8 cellular contexts compared by ENCODE assay signal in genomic region chr5:156914371-156914737, GRCh38. TPM values are rescaled to one million over a fixed set of nuclear protein-coding genes. Genes with fewer than 3 reads are reported as not detected.
DNase-seq lines count a peak whose midpoint lies in the region; ATAC-seq and TF ChIP-seq lines count a peak whose summit lies in the region.

No MANE protein-coding gene starts in this region.

- H2AFZ ChIP-seq in neural progenitor cell (replicated peaks) = peak overlapping the region; percentile 85

- ATAC-seq in activated CD8-positive, alpha-beta memory T cell treated with anti-CD3 and anti-CD28 coated beads, Interleukin-2, amount 10 ng/mL, durations not matched to agents 7 days and 5 days = peak; percentile 38
- peak; percentile 18 for ATAC-seq in HG02623 (IDR thresholded peaks at IDR 0.05; ENCODE audit: unreplicated experiment)

- peak overlapping the region; percentile 97 for H3K27ac Mint-ChIP-seq in activated CD8-positive, alpha-beta memory T cell treated with anti-CD3 and anti-CD28 coated beads, Interleukin-2, amount 10 ng/mL, durations not matched to agents 7 days and 5 days
- H3K27ac Mint-ChIP-seq in neural progenitor cell = no peak overlapping the region

- H3F3A ChIP-seq in neural progenitor cell (ENCODE audit: low read depth) = peaks cover 14% of the 10 kb centered on the region

- H3K27ac ChIP-seq in neural progenitor cell = no peak overlapping the region

- CTCF ChIA-PET in activated CD8-positive, alpha-beta memory T cell treated with anti-CD3 and anti-CD28 coated beads, Interleukin-2, amount 10 ng/mL, durations not matched to agents 7 days and 5 days (lab: Charles Lee) = interaction anchor here (0.5 to 2.5 kb wide), 9 partner anchors 10 to 849 kb away, joined by 3 to 14 read pairs (median 3); no protein-coding TSS in a partner anchor

- H3K9me3 Mint-ChIP-seq in activated CD8-positive, alpha-beta memory T cell treated with anti-CD3 and anti-CD28 coated beads, Interleukin-2, amount 10 ng/mL, durations not matched to agents 7 days and 5 days (ENCODE audit: low read depth) = peaks cover 4% of the 10 kb centered on the region
- no peaks in the 10 kb centered on the region for H3K9me3 Mint-ChIP-seq in neural progenitor cell

- DNase-seq in activated CD8-positive, alpha-beta memory T cell treated with anti-CD3 and anti-CD28 coated beads, Interleukin-2, amount 10 ng/mL, durations not matched to agents 7 days and 5 days = no peak
- no peak for DNase-seq in activated CD8-positive, alpha-beta memory T cell treated with anti-CD3 and anti-CD28 coated beads, Interleukin-2, amount 50 U/mL, for 4 hours
- peak; percentile 80 to 85 for DNase-seq in NCI-H526 (lab: John Stamatoyannopoulos, UW)
- no peak for DNase-seq in neural progenitor cell (ENCODE audit: low spot score)
- no peak for DNase-seq in NCI-H2171 treated with DMSO at 0.1 percent for 48 hours (lab: John Stamatoyannopoulos, UW)
- DNase-seq in DMS79 treated with DMSO at 0.1 percent for 48 hours (lab: John Stamatoyannopoulos, UW) = no peak
- no peak for DNase-seq in anterior cingulate cortex (lab: John Stamatoyannopoulos, UW)

- H3K4me1 Mint-ChIP-seq in activated CD8-positive, alpha-beta memory T cell treated with anti-CD3 and anti-CD28 coated beads, Interleukin-2, amount 10 ng/mL, durations not matched to agents 7 days and 5 days = peaks cover 42% of the 10 kb centered on the region
- H3K4me1 Mint-ChIP-seq in neural progenitor cell = peaks cover 5% of the 10 kb centered on the region

- H3K9me3 ChIP-seq in neural progenitor cell (ENCODE audit: low read depth) = no peaks in the 10 kb centered on the region

- H3K4me1 ChIP-seq in neural progenitor cell = peaks cover 16% of the 10 kb centered on the region

- peaks cover 54% of the 10 kb centered on the region for H3K36me3 Mint-ChIP-seq in activated CD8-positive, alpha-beta memory T cell treated with anti-CD3 and anti-CD28 coated beads, Interleukin-2, amount 10 ng/mL, durations not matched to agents 7 days and 5 days
- H3K36me3 Mint-ChIP-seq in neural progenitor cell = no peaks in the 10 kb centered on the region

- H3K4me3 Mint-ChIP-seq in activated CD8-positive, alpha-beta memory T cell treated with anti-CD3 and anti-CD28 coated beads, Interleukin-2, amount 10 ng/mL, durations not matched to agents 7 days and 5 days = peak overlapping the region; percentile 57
- H3K4me3 Mint-ChIP-seq in neural progenitor cell = no peak overlapping the region

- H3K27me3 Mint-ChIP-seq in activated CD8-positive, alpha-beta memory T cell treated with anti-CD3 and anti-CD28 coated beads, Interleukin-2, amount 10 ng/mL, durations not matched to agents 7 days and 5 days = no peaks in the 10 kb centered on the region
- peaks cover 3% of the 10 kb centered on the region for H3K27me3 Mint-ChIP-seq in neural progenitor cell (ENCODE audit: insufficient read depth, low read depth)

- no peak overlapping the region for H3K9ac ChIP-seq in neural progenitor cell

- H3K36me3 ChIP-seq in neural progenitor cell = no peaks in the 10 kb centered on the region

- TF ChIP-seq CTCF in neural progenitor cell (IDR thresholded peaks at IDR 0.05) = no peak

- H3K4me2 ChIP-seq in neural progenitor cell = peak overlapping the region; percentile 37

- no peak overlapping the region for H3K4me3 ChIP-seq in neural progenitor cell

- H3K79me2 ChIP-seq in neural progenitor cell (ENCODE audit: low read depth) = no peaks in the 10 kb centered on the region

- no peaks in the 10 kb centered on the region for H4K20me1 ChIP-seq in neural progenitor cell (ENCODE audit: low read depth)

- H3K27me3 ChIP-seq in neural progenitor cell = peaks cover 9% of the 10 kb centered on the region

RNA-seq across cellular contexts. Expression of gene TIMD4, which starts 48.7 kb away (rescaled TPM):
- 10 to 100 TPM in 1 of 2 experiments, 1 to 10 TPM in 1; 4.6 to 10.2 TPM for total RNA-seq in activated CD8-positive, alpha-beta memory T cell treated with anti-CD3 and anti-CD28 coated beads, Interleukin-2, amount 10 ng/mL, durations not matched to agents 7 days and 5 days
- not detected in 2 replicates for total RNA-seq in neural progenitor cell (ENCODE audit: low replicate concordance)

Comparison
In these comparisons a context has a peak if more than half of its experiments do, and no peak if none do; other contexts are left out.
1. DNase-seq: peak in NCI-H526 (2 of 2); none in activated CD8-positive, alpha-beta memory T cell treated with anti-CD3 and anti-CD28 coated beads, Interleukin-2, amount 10 ng/mL, durations not matched to agents 7 days and 5 days (single experiment), activated CD8-positive, alpha-beta memory T cell treated with anti-CD3 and anti-CD28 coated beads, Interleukin-2, amount 50 U/mL, for 4 hours (single experiment), neural progenitor cell (single experiment), NCI-H2171 treated with DMSO at 0.1 percent for 48 hours (single experiment), DMS79 treated with DMSO at 0.1 percent for 48 hours (single experiment) and anterior cingulate cortex (0 of 58).